ENCODE assay signal across 8 cellular contexts in the genomic region with DNA sequence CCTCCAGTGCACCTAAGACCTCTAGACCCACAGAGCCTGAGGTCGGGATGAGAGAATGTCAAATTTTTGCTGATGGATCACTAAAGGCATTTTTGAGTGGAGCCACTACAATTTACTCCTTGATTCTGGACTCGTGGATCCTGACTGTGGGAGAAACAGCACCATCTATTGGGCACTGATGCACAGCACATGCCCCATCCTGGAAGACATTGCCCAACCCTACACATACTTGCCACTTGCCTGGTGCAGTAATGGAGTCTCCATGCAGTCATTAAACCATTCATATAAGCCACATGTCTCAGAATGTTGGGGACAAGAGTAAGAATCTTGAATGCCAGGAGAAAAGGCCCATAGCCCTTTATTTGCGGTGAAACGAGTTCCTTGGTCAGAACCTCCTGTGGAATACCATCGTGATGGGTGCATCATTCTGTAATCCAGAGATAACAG.
A peak's percentile ranks its signal among the peaks of the same experiment; 100 is the strongest.
DNase-seq lines count a peak whose midpoint lies in the region; ATAC-seq and TF ChIP-seq lines count a peak whose summit lies in the region.

No MANE protein-coding gene starts in this region.

- H3K79me2 ChIP-seq in OCI-LY7 (ENCODE audit: insufficient read depth, low read depth, low read length) (no peaks in the 10 kb centered on the region), hepatocyte (no peaks in the 10 kb centered on the region)

- DNase-seq in AML-193 (lab: John Stamatoyannopoulos, UW) (peak; percentile 17 to 23), OCI-LY7 (ENCODE audit: low spot score) (peak; percentile 61), ascending aorta (ENCODE audit: low spot score in 2 of 2) (no peak), hepatocyte (ENCODE audit: low spot score) (peak; percentile 65), NCI-H446 treated with DMSO at 0.1 percent for 48 hours (lab: John Stamatoyannopoulos, UW) (no peak)
- peak; percentile 32 for DNase-seq in stimulated activated CD4-positive, alpha-beta T cell treated with anti-CD3 and anti-CD28 coated beads, Interleukin-12 subunit alpha, Interleukin-12 subunit beta, amount 100 ng/mL, for 4 hours

- no peak overlapping the region for H3K4me3 ChIP-seq in OCI-LY7 (ENCODE audit: low read depth, low read length, poor library complexity, severe bottlenecking)
- no peak overlapping the region for H3K4me3 ChIP-seq in ascending aorta
- no peak overlapping the region for H3K4me3 ChIP-seq in hepatocyte

- TF ChIP-seq CTCF in GM12873 (IDR thresholded peaks at IDR 0.05; ENCODE audit: insufficient read depth, low read depth, low read length, missing control alignments): peak; percentile 68
- TF ChIP-seq CTCF in OCI-LY7 (conservative IDR thresholded peaks at IDR 0.05; ENCODE audit: low read length): peak; percentile 96
- peak in 2 of 3 experiments; percentile 41 to 45 for TF ChIP-seq CTCF in ascending aorta (IDR thresholded peaks at IDR 0.05)
- peak; percentile 60 for TF ChIP-seq CTCF in hepatocyte (IDR thresholded peaks at IDR 0.05; ENCODE audit: poor library complexity)

- peaks cover 44% of the 10 kb centered on the region for H3K4me1 ChIP-seq in OCI-LY7 (ENCODE audit: insufficient read depth, low read length, poor library complexity, severe bottlenecking)
- H3K4me1 ChIP-seq in ascending aorta: no peaks in the 10 kb centered on the region
- no peaks in the 10 kb centered on the region for H3K4me1 ChIP-seq in hepatocyte (ENCODE audit: insufficient read depth)

- no peak for ATAC-seq in HG02885 (IDR thresholded peaks at IDR 0.05; ENCODE audit: poor library complexity, unreplicated experiment)

- intact Hi-C loops in OCI-LY7 (cut with micrococcal nuclease; ENCODE audit: unreplicated experiment): loop anchor here (1.0 to 5.0 kb wide), 3 partner anchors 28 to 81 kb away; no protein-coding TSS in a partner anchor
- intact Hi-C loops in ascending aorta (cut with DNase I): no loop called here

- H4K20me1 ChIP-seq in OCI-LY7 (ENCODE audit: insufficient read depth, low read length) (no peaks in the 10 kb centered on the region), hepatocyte (ENCODE audit: insufficient read depth, poor library complexity, severe bottlenecking) (no peaks in the 10 kb centered on the region)

- no TSS peak for BruUV-seq in OCI-LY7 (replicated peaks; lab: Mats Ljungman, UMichigan)

- no peak overlapping the region for H3K27ac ChIP-seq in OCI-LY7 (ENCODE audit: low read depth, low read length, poor library complexity, severe bottlenecking)
- H3K27ac ChIP-seq in ascending aorta: no peak overlapping the region
- no peak overlapping the region for H3K27ac ChIP-seq in hepatocyte

- POLR2A ChIA-PET in OCI-LY7 (lab: Charles Lee): no interaction called here

- no peaks in the 10 kb centered on the region for H3K36me3 ChIP-seq in OCI-LY7 (ENCODE audit: insufficient read depth, low read length)
- no peaks in the 10 kb centered on the region for H3K36me3 ChIP-seq in ascending aorta
- H3K36me3 ChIP-seq in hepatocyte (replicated peaks; ENCODE audit: insufficient read depth, low read depth): no peaks in the 10 kb centered on the region

- H3K4me2 ChIP-seq in OCI-LY7 (ENCODE audit: low read length) (peak overlapping the region; percentile 75), hepatocyte (no peak overlapping the region)

- H3K27me3 ChIP-seq in ascending aorta (no peaks in the 10 kb centered on the region), hepatocyte (peaks cover 7% of the 10 kb centered on the region)

- H3K9me3 ChIP-seq in OCI-LY7 (ENCODE audit: low read length): no peaks in the 10 kb centered on the region
- no peaks in the 10 kb centered on the region for H3K9me3 ChIP-seq in ascending aorta
- H3K9me3 ChIP-seq in hepatocyte (ENCODE audit: low read depth): no peaks in the 10 kb centered on the region

- H3K9me2 ChIP-seq in OCI-LY7 (ENCODE audit: insufficient read depth, low read length) (no peaks in the 10 kb centered on the region), hepatocyte (replicated peaks; ENCODE audit: insufficient read depth) (no peaks in the 10 kb centered on the region)

- H2AFZ ChIP-seq in OCI-LY7 (ENCODE audit: low read length) (no peak overlapping the region), hepatocyte (no peak overlapping the region)

- CTCF ChIA-PET in OCI-LY7 (lab: Charles Lee; ENCODE audit: unreplicated experiment): no interaction called here

- WGBS in hepatocyte (ENCODE audit: low lambda C conversion rate, missing lambda C conversion rate): 33% methylated on average over 5 of the region's 5 CpGs

Comparison
In these comparisons a context has a peak if more than half of its experiments do, and no peak if none do; other contexts are left out.
1. DNase-seq: peak in AML-193 (2 of 2), OCI-LY7 (single experiment), hepatocyte (single experiment) and stimulated activated CD4-positive, alpha-beta T cell treated with anti-CD3 and anti-CD28 coated beads, Interleukin-12 subunit alpha, Interleukin-12 subunit beta, amount 100 ng/mL, for 4 hours (single experiment); none in ascending aorta (0 of 2) and NCI-H446 treated with DMSO at 0.1 percent for 48 hours (single experiment).
2. CTCF ChIP-seq: peak in every context shown above with its lines; median percentile 96 in OCI-LY7; 68 in GM12873; 60 in hepatocyte; 43 in ascending aorta.